Comparison of ENCODE assay signal across 1 cellular context in the genomic region with DNA sequence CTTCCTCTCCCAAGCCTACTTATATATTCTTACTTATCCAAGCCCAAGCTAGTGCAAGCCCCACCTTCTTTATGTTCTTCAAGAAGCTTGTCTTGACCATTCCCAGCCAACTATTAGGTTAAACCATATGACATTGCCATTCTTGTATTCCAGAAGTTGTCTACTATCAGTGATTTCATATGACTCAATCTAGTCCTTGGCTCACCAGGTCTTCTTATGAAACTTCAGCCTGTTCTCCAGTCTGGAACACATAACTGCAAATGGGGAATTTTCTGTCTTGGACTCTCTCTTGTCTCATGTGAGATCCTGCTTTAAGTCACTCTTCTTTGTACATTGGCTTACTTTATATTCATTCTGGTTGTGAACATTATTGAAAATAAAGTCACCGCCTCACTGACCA.
TF ChIP-seq lines count a peak whose summit lies in the region.

No MANE protein-coding gene starts in this region.

TF ChIP-seq in endothelial cell of umbilical vein, 7 proteins besides CTCF, POLR2A, EP300 and RAD21:
- TF ChIP-seq, protein P1, sequence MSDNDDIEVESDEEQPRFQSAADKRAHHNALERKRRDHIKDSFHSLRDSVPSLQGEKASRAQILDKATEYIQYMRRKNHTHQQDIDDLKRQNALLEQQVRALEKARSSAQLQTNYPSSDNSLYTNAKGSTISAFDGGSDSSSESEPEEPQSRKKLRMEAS (IDR thresholded peaks at IDR 0.05; ENCODE audit: insufficient read depth, insufficient read length): no peak
- TF ChIP-seq MYC (IDR thresholded peaks at IDR 0.05; ENCODE audit: low read depth, low read length): no peak
- no peak for TF ChIP-seq FOS (IDR thresholded peaks at IDR 0.05; ENCODE audit: borderline replicate concordance, insufficient read depth, low read length)
- no peak for TF ChIP-seq POLR2AphosphoS5 (IDR thresholded peaks at IDR 0.05; ENCODE audit: insufficient read depth, low read depth, low read length)
- no peak for TF ChIP-seq EZH2 (IDR thresholded peaks at IDR 0.05; ENCODE audit: borderline replicate concordance, low read depth, low read length, severe bottlenecking)
- no peak for TF ChIP-seq JUN (IDR thresholded peaks at IDR 0.05; ENCODE audit: borderline replicate concordance, insufficient read depth, insufficient read length, low read depth)
- no peak for TF ChIP-seq GATA2 (IDR thresholded peaks at IDR 0.05; ENCODE audit: insufficient read depth, insufficient read length, low read depth, low read length)
